Comparison of ENCODE assay signal across 12 cellular contexts in the genomic region with DNA sequence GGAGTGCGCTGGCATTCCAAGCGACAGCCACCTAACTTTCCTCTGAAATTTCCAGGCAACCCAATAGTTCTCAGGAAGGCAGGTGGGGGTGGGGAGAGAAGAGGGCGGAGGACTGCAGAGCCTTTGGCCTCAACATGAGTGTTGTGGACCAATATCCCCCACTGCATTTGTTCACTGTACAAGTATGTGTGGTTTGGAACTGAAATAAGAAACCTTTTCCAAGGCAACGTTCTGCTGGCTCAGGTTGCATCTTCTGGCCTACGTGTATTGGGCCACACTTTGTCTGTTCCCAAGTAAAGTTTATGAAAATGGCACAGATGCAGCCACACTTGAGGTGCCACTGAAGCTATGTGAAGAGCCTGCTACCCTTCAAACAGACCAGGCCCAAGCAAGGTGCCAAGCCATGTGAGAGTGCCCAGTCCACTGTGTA.
DNase-seq lines count a peak whose midpoint lies in the region; ATAC-seq and TF ChIP-seq lines count a peak whose summit lies in the region.
"Had no signal": no experiment of that assay in that cellular context is flagged by ENCODE, and none has a peak within 500 bp of the region (broad histone marks: within the 10 kb centered on the region; RNA-seq: fewer than 3 reads in every experiment).

No MANE protein-coding gene starts in this region.

- no peak for TF ChIP-seq CTCF in AG04450 (IDR thresholded peaks at IDR 0.05; ENCODE audit: low read depth, low read length)
- no peak for TF ChIP-seq CTCF in PC-3 (conservative IDR thresholded peaks at IDR 0.05; ENCODE audit: low read depth, low read length)
- no peak for TF ChIP-seq CTCF in nephron (IDR thresholded peaks at IDR 0.05; ENCODE audit: unreplicated experiment in 3 of 3)

- H2AFZ ChIP-seq in PC-3 (ENCODE audit: low read length), result 0 out of 2 replicates have a peak overlapping the region, but pooled peaks have one; percentile 7
- no peak overlapping the region for H2AFZ ChIP-seq in Karpas-422 (ENCODE audit: low read length)

- peak; percentile 98 for ATAC-seq in PC-3
- ATAC-seq in HG03432 (IDR thresholded peaks at IDR 0.05; ENCODE audit: unreplicated experiment), result no peak
- ATAC-seq in GM18519 (IDR thresholded peaks at IDR 0.05; ENCODE audit: low FRiP score, unreplicated experiment), result no peak

- H3K9me3 ChIP-seq in AG04450 (ENCODE audit: control insufficient read depth, insufficient read depth, low read length) (no peaks in the 10 kb centered on the region; the same call in 1 of the 2 replicates), PC-3 (ENCODE audit: low read length) (no peaks in the 10 kb centered on the region), Karpas-422 (ENCODE audit: low read length) (no peaks in the 10 kb centered on the region)
- H3K9me3 ChIP-seq: neutrophil had no signal

- H4K20me1 ChIP-seq in PC-3 (ENCODE audit: low read length) (no peaks in the 10 kb centered on the region), Karpas-422 (ENCODE audit: insufficient read depth, low read depth, low read length) (no peaks in the 10 kb centered on the region)

- peak overlapping the region; percentile 84 for H3K27ac ChIP-seq in AG04450 (ENCODE audit: low read depth, low read length)
- H3K27ac ChIP-seq in PC-3 (ENCODE audit: low read length), result peak overlapping the region; percentile 73
- H3K27ac ChIP-seq in Karpas-422 (ENCODE audit: low read length), result no peak overlapping the region
- H3K27ac ChIP-seq: neutrophil had no signal

- H3K4me2 ChIP-seq in PC-3 (ENCODE audit: low read length) (peak overlapping the region; percentile 66), Karpas-422 (ENCODE audit: low read depth, low read length, poor library complexity, severe bottlenecking) (no peak overlapping the region)

- H3F3A ChIP-seq in PC-3 (ENCODE audit: low read length, unreplicated experiment), result no peaks in the 10 kb centered on the region

- H3K79me2 ChIP-seq in PC-3 (ENCODE audit: low read length) (peaks cover 9% of the 10 kb centered on the region), Karpas-422 (ENCODE audit: low read length) (no peaks in the 10 kb centered on the region)

- H3K27ac Mint-ChIP-seq in nephron, result peak overlapping the region; percentile 93 to 99 (median 98)

- BruUV-seq in PC-3 (replicated peaks; lab: Mats Ljungman, UMichigan), result no TSS peak

- H3K27me3 ChIP-seq in AG04450 (ENCODE audit: control insufficient read depth, insufficient read depth, low read length), result no peaks in the 10 kb centered on the region
- no peaks in the 10 kb centered on the region for H3K27me3 ChIP-seq in PC-3 (ENCODE audit: low read length)
- no peaks in the 10 kb centered on the region for H3K27me3 ChIP-seq in Karpas-422 (ENCODE audit: low read length)
- H3K27me3 ChIP-seq: neutrophil had no signal

- H3K36me3 ChIP-seq in PC-3 (ENCODE audit: low read depth, low read length) (peaks cover 4% of the 10 kb centered on the region; the same call in 1 of the 2 replicates), Karpas-422 (ENCODE audit: insufficient read depth, low read length) (no peaks in the 10 kb centered on the region)

- peaks cover 5% of the 10 kb centered on the region for H3K27me3 Mint-ChIP-seq in nephron (ENCODE audit: low read depth)

- peaks cover 41% of the 10 kb centered on the region for H3K36me3 Mint-ChIP-seq in nephron (ENCODE audit: low read depth)

- CTCF ChIA-PET in AG04450 (lab: Charles Lee) (no interaction called here), PC-3 (lab: Charles Lee) (no interaction called here)

- no peaks in the 10 kb centered on the region for H3K9me3 Mint-ChIP-seq in nephron

- H3K4me3 ChIP-seq in AG04450 (ENCODE audit: low read depth, low read length) (no peak overlapping the region), PC-3 (ENCODE audit: low read length) (no peak overlapping the region), Karpas-422 (ENCODE audit: low read length) (no peak overlapping the region)

- peaks cover 49% of the 10 kb centered on the region for H3K4me1 ChIP-seq in PC-3 (ENCODE audit: insufficient read depth, low read length)
- peaks cover 6% of the 10 kb centered on the region for H3K4me1 ChIP-seq in Karpas-422 (ENCODE audit: low read length)

- DNase-seq in AG04450 (ENCODE audit: low read depth, low spot score), result peak; percentile 91
- DNase-seq in PC-3, result peak; percentile 95
- peak; percentile 94 for DNase-seq in fibroblast of gingiva (ENCODE audit: low read depth)
- DNase-seq in Karpas-422, result no peak
- no peak for DNase-seq in middle frontal gyrus (ENCODE audit: extremely low spot score, low spot score)
- DNase-seq: central memory CD4-positive, alpha-beta T cell; hippocampal formation; NCI-H1436 had no signal

- H3K4me1 Mint-ChIP-seq in nephron, result peaks cover 82% of the 10 kb centered on the region

- POLR2A ChIA-PET in AG04450 (lab: Yijun Ruan, JAX), result interaction anchor here (0.6 kb wide), 2 partner anchors 66 to 104 kb away, joined by 3 to 6 read pairs; no protein-coding TSS in a partner anchor
- POLR2A ChIA-PET in PC-3 (lab: Charles Lee; ENCODE audit: unreplicated experiment), result no interaction called here

- H3K9me2 ChIP-seq in PC-3 (replicated peaks; ENCODE audit: low read length) (no peaks in the 10 kb centered on the region), Karpas-422 (replicated peaks; ENCODE audit: insufficient read depth, low read length) (no peaks in the 10 kb centered on the region)

- intact Hi-C loops in PC-3 (cut with micrococcal nuclease), result loop anchor here (5.0 kb wide), 2 partner anchors 57 to 153 kb away; a partner anchor contains a TSS

- H3K9ac ChIP-seq in PC-3 (ENCODE audit: low read length), result peak overlapping the region; percentile 24; the same call in 1 of the 2 replicates
- H3K9ac ChIP-seq in Karpas-422 (ENCODE audit: low read length), result no peak overlapping the region

- H3K4me3 Mint-ChIP-seq in nephron, result peak overlapping the region in 1 of 3 experiments; percentile 59

Comparison
In these comparisons a context has a peak if more than half of its experiments do, and no peak if none do; other contexts are left out.
1. DNase-seq: peak in AG04450 (single experiment), PC-3 (single experiment) and fibroblast of gingiva (single experiment); none in Karpas-422 (single experiment) and middle frontal gyrus (single experiment).